Comparison of ENCODE assay signal across 11 cellular contexts in the genomic region with DNA sequence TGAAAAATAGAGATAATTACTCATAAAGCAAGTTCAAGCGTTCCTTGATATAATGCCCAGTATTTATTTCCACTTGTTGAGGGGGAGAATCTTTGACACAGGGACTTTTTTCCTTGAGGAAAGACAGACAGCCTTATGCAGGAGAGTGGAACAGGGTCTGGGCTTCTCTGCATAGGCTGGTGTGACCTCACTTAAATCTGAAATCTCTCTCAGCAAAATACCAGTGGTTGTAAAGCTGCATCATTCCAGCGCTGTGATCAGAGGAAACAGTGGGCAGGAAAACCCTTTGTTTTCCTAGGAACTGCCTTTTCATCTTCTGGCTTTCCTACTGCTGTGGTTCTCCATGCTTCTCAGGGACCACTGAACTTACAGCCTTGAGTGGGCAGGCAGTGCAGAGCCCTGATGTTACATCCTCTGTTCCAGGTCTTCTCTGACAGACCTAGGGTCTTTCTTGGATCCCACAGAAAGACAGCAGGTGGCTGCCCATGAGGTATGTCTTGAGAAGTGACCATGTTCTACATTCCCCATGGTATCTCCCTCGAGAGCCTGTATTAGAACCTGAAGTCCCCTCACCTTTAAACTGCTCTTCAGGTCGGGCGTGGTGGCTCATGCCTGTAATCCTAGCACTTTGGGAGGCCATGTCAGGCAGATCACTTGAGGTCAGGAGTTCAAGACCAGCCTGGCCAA.
"Had no signal": no experiment of that assay in that cellular context is flagged by ENCODE, and none has a peak within 500 bp of the region (broad histone marks: within the 10 kb centered on the region; RNA-seq: fewer than 3 reads in every experiment).

No MANE protein-coding gene starts in this region.

- DNase-seq: activated CD4-positive, alpha-beta T cell treated with anti-CD3 and anti-CD28 coated beads, Interleukin-2, amount 50 U/mL, for 4 hours; activated CD4-positive, CD25-positive, alpha-beta regulatory T cell treated with anti-CD3 and anti-CD28 coated beads, Interleukin-2, amount 50 U/mL, for 72 hours; activated effector memory CD4-positive, alpha-beta T cell treated with anti-CD3 and anti-CD28 coated beads, Interleukin-2, amount 50 U/mL, for 16 hours; activated T-cell treated with anti-CD3 and anti-CD28 coated beads, Interleukin-2, amount 50 U/mL, for 4 hours; hippocampal formation; midbrain; small intestine; thyroid gland; uterus had no signal

- H3K27ac ChIP-seq: cardiac muscle cell, thyroid gland, uterus had no signal

- H3K9me3 ChIP-seq: thyroid gland, uterus had no signal

- ATAC-seq: activated naive CD4-positive, alpha-beta T cell treated with anti-CD3 and anti-CD28 coated beads, Interleukin-2, amount 50 U/mL, for 72 hours; activated T-cell treated with anti-CD3 and anti-CD28 coated beads, Interleukin-2, amount 50 U/mL, for 4 hours had no signal

- H3K4me3 ChIP-seq: cardiac muscle cell, thyroid gland, uterus had no signal

- H3K36me3 ChIP-seq: cardiac muscle cell, thyroid gland, uterus had no signal

- H3K4me1 ChIP-seq: thyroid gland, uterus had no signal
